Comparison of ENCODE assay signal across 8 cellular contexts in the genomic region with DNA sequence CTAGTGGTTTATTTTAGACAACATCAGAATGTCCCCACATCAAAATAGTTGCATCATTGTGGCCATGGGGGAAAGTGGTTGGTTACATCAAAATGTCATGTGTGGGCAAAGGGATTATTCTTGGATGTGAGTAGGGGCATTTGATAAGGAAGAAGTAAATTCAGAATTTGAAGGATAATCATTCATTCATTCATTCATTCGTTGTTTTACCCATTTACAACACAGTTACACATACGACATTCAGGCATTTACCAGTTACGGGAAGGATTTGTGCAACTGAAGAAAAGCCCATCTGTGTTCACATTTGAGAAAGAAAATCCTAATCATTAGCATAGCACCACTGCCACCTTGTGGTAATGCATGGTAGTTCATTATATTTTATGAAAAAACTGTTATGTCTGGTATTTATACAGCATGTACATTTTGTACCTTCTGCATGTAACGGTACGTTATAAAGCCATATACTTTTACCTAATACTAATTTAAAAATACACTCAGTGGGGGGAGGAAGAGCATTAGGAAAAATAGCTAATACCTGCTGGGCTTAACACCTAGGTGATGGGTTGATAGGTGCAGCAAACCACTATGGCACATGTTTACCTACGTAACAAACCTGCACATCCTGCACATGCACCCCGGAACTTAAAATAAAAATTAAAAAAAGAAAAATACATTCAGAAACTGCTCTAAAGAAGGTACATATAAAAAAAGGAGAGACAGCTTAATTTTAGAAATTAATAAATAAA.
DNase-seq lines count a peak whose midpoint lies in the region; ATAC-seq and TF ChIP-seq lines count a peak whose summit lies in the region.

No MANE protein-coding gene starts in this region.

- H2AFZ ChIP-seq in GM23338: no peak overlapping the region
- no peak overlapping the region for H2AFZ ChIP-seq in parathyroid adenoma

- H3K27me3 ChIP-seq in GM23338 (ENCODE audit: insufficient read depth) (no peaks in the 10 kb centered on the region), parathyroid adenoma (ENCODE audit: control insufficient read depth, insufficient read depth, low read length) (no peaks in the 10 kb centered on the region)

- peaks cover 2% of the 10 kb centered on the region for H3K27me3 Mint-ChIP-seq in GM23338 (ENCODE audit: insufficient read depth, low read depth, poor library complexity)

- no peaks in the 10 kb centered on the region for H3K36me3 Mint-ChIP-seq in GM23338 (ENCODE audit: low read depth)

- ATAC-seq in GM23338 (no peak), GM19324 (IDR thresholded peaks at IDR 0.05; ENCODE audit: low FRiP score, unreplicated experiment) (no peak), GM18498 (IDR thresholded peaks at IDR 0.05; ENCODE audit: unreplicated experiment) (no peak)

- H3K9me3 ChIP-seq in parathyroid adenoma (ENCODE audit: control insufficient read depth, low read length): no peaks in the 10 kb centered on the region

- H3F3A ChIP-seq in GM23338 (replicated peaks; ENCODE audit: low read depth): no peaks in the 10 kb centered on the region

- no peak overlapping the region for H3K4me3 Mint-ChIP-seq in GM23338

- peaks cover 14% of the 10 kb centered on the region for H3K4me1 Mint-ChIP-seq in GM23338

- no peaks in the 10 kb centered on the region for H3K79me2 ChIP-seq in GM23338 (replicated peaks; ENCODE audit: insufficient read depth)
- H3K79me2 ChIP-seq in parathyroid adenoma: no peaks in the 10 kb centered on the region

- no peak overlapping the region for H3K27ac Mint-ChIP-seq in GM23338

- H3K4me3 ChIP-seq in GM23338 (no peak overlapping the region), fibroblast of villous mesenchyme (ENCODE audit: low read depth, low read length) (no peak overlapping the region), parathyroid adenoma (ENCODE audit: low read depth, low read length) (no peak overlapping the region)

- peak; percentile 62 to 91 for TF ChIP-seq CTCF in GM23338 (conservative IDR thresholded peaks at IDR 0.05; ENCODE audit: low read depth in 2 of 2)
- peak; percentile 65 for TF ChIP-seq CTCF in fibroblast of villous mesenchyme (IDR thresholded peaks at IDR 0.05; ENCODE audit: insufficient read depth, low read depth, low read length)
- peak; percentile 73 for TF ChIP-seq CTCF in parathyroid adenoma (IDR thresholded peaks at IDR 0.05)

- no peaks in the 10 kb centered on the region for H4K20me1 ChIP-seq in GM23338 (replicated peaks; ENCODE audit: insufficient read depth)

- no peaks in the 10 kb centered on the region for H3K9me2 ChIP-seq in GM23338 (ENCODE audit: insufficient read depth)

- DNase-seq in COLO829 (ENCODE audit: low spot score) (peak; percentile 75), GM23338 (ENCODE audit: low spot score) (peak; percentile 62), NCI-H2227 treated with DMSO at 0.1 percent for 48 hours (lab: John Stamatoyannopoulos, UW) (peak; percentile 71), fibroblast of villous mesenchyme (ENCODE audit: low read depth) (peak; percentile 88)
- DNase-seq in activated CD4-positive, alpha-beta T cell treated with anti-CD3 and anti-CD28 coated beads for 4 hours: peak; percentile 36 to 57

- no peak overlapping the region for H3K4me2 ChIP-seq in GM23338
- H3K4me2 ChIP-seq in parathyroid adenoma (ENCODE audit: low read length): no peak overlapping the region

- H3K9me3 Mint-ChIP-seq in GM23338: no peaks in the 10 kb centered on the region

- H3K4me1 ChIP-seq in GM23338 (ENCODE audit: insufficient read depth): no peaks in the 10 kb centered on the region
- H3K4me1 ChIP-seq in parathyroid adenoma: no peaks in the 10 kb centered on the region

- no peak overlapping the region for H3K27ac ChIP-seq in GM23338 (ENCODE audit: low read depth)
- no peak overlapping the region for H3K27ac ChIP-seq in parathyroid adenoma

- H3K36me3 ChIP-seq in GM23338 (ENCODE audit: insufficient read depth) (no peaks in the 10 kb centered on the region), parathyroid adenoma (ENCODE audit: control insufficient read depth, insufficient read depth, low read length) (no peaks in the 10 kb centered on the region)

- H3K9ac ChIP-seq in parathyroid adenoma: no peak overlapping the region

TF ChIP-seq in GM23338, 12 proteins besides CTCF, POLR2A, EP300 and RAD21:
- TF ChIP-seq STAT1 (IDR thresholded peaks at IDR 0.05; ENCODE audit: unreplicated experiment) (no peak), ZNF114 (CRISPR knock-in tag; IDR thresholded peaks at IDR 0.05) (no peak), NANOG (IDR thresholded peaks at IDR 0.05; ENCODE audit: borderline replicate concordance) (no peak), EZH2 (IDR thresholded peaks at IDR 0.05; ENCODE audit: low read depth, unreplicated experiment) (no peak)
